In the genomic region with DNA sequence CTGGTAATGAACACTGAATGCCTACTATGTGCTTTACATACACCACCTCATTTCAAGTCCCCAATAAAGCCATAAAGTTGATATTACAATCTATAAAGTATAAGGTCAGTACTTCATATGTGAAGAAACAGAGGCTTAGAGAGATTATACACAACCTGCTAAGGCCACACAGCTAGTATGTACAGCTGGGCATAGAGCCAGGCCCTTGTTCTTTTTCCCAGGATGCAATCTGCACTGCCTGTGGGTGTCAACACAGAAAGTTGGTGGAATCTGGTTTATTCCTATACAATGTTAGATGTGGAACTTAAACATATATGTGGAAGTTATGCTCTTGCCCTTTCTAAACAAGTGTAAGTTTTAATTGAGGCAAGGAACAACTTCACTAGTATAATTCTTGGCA, we compare ENCODE assay signal across 21 cellular contexts.
"Had no signal": no experiment of that assay in that cellular context is flagged by ENCODE, and none has a peak within 500 bp of the region (broad histone marks: within the 10 kb centered on the region; RNA-seq: fewer than 3 reads in every experiment).

No MANE protein-coding gene starts in this region.

- H3K9me3 Mint-ChIP-seq: activated CD4-positive, alpha-beta memory T cell treated with anti-CD3 and anti-CD28 coated beads for 36 hours; activated naive CD4-positive, alpha-beta T cell treated with anti-CD3 and anti-CD28 coated beads for 36 hours; activated naive CD8-positive, alpha-beta T cell treated with anti-CD3 and anti-CD28 coated beads, Interleukin-2, amount 10 ng/mL, durations not matched to agents 7 days and 5 days; activated T-cell treated with anti-CD3 and anti-CD28 coated beads, Interleukin-2, amount 50 U/mL, for 72 hours; immature natural killer cell; naive B cell; neural crest cell; stimulated activated naive CD8-positive, alpha-beta T cell treated with anti-CD3 and anti-CD28 coated beads, Interleukin-15, Interleukin-2, amounts not matched to agents 100 ng/mL and 50 ng/mL, for 24 hours had no signal

- H3K36me3 Mint-ChIP-seq: naive B cell had no signal

- H3K27ac ChIP-seq: hepatocyte had no signal

- H2AFZ ChIP-seq: hepatocyte had no signal

- H3K9me3 ChIP-seq: left lung, tibial nerve had no signal

- H3K27me3 Mint-ChIP-seq: T-helper 17 cell had no signal

- H3K4me1 Mint-ChIP-seq: neural crest cell had no signal

- H3K4me3 Mint-ChIP-seq: activated CD4-positive, alpha-beta memory T cell treated with anti-CD3 and anti-CD28 coated beads for 36 hours; activated naive CD4-positive, alpha-beta T cell treated with anti-CD3 and anti-CD28 coated beads for 36 hours; activated naive CD8-positive, alpha-beta T cell treated with anti-CD3 and anti-CD28 coated beads, Interleukin-2, amount 10 ng/mL, durations not matched to agents 7 days and 5 days; activated T-cell treated with anti-CD3 and anti-CD28 coated beads, Interleukin-2, amount 50 U/mL, for 72 hours; immature natural killer cell; naive B cell; neural crest cell; stimulated activated naive CD8-positive, alpha-beta T cell treated with anti-CD3 and anti-CD28 coated beads, Interleukin-15, Interleukin-2, amounts not matched to agents 100 ng/mL and 50 ng/mL, for 24 hours; T-helper 17 cell had no signal

- H3K27me3 ChIP-seq: hepatocyte, left lung, tibial nerve had no signal

- DNase-seq: activated CD4-positive, alpha-beta memory T cell treated with anti-CD3 and anti-CD28 coated beads for 36 hours; activated CD4-positive, alpha-beta T cell treated with anti-CD3 and anti-CD28 coated beads for 48 hours; activated effector memory CD4-positive, alpha-beta T cell treated with Interleukin-2 at 50 U/mL for 16 hours; activated naive CD4-positive, alpha-beta T cell treated with anti-CD3 and anti-CD28 coated beads for 36 hours; activated naive CD8-positive, alpha-beta T cell treated with anti-CD3 and anti-CD28 coated beads, Interleukin-2, amount 10 ng/mL, durations not matched to agents 7 days and 5 days; activated T-cell treated with anti-CD3 and anti-CD28 coated beads, Interleukin-2, amount 50 U/mL, for 72 hours; amygdala; cerebellar nuclear complex; cortex of kidney; glutamatergic neuron; immature natural killer cell; kidney glomerular epithelial cell; left lung; naive B cell; stimulated activated CD4-positive, alpha-beta T cell treated with anti-CD3 and anti-CD28 coated beads, Interleukin-4, amount 100 ng/mL, for 4 hours; T-helper 17 cell had no signal

- H3K36me3 ChIP-seq: left lung, tibial nerve had no signal

- H3K4me2 ChIP-seq: hepatocyte had no signal

- H3K4me3 ChIP-seq: hepatocyte, left lung, lung, tibial nerve had no signal

- H3K27ac Mint-ChIP-seq: activated CD4-positive, alpha-beta memory T cell treated with anti-CD3 and anti-CD28 coated beads for 36 hours; activated naive CD4-positive, alpha-beta T cell treated with anti-CD3 and anti-CD28 coated beads for 36 hours; activated naive CD8-positive, alpha-beta T cell treated with anti-CD3 and anti-CD28 coated beads, Interleukin-2, amount 10 ng/mL, durations not matched to agents 7 days and 5 days; activated T-cell treated with anti-CD3 and anti-CD28 coated beads, Interleukin-2, amount 50 U/mL, for 72 hours; immature natural killer cell; stimulated activated naive CD8-positive, alpha-beta T cell treated with anti-CD3 and anti-CD28 coated beads, Interleukin-15, Interleukin-2, amounts not matched to agents 100 ng/mL and 50 ng/mL, for 24 hours; T-helper 17 cell had no signal

- ATAC-seq: activated T-cell treated with anti-CD3 and anti-CD28 coated beads, Interleukin-2, amount 50 U/mL, for 72 hours; left lung; T-helper 17 cell had no signal
